8 cellular contexts compared by ENCODE assay signal in genomic region chr2:201257941-201258665, GRCh38. TPM values are rescaled to one million over a fixed set of nuclear protein-coding genes. Genes with fewer than 3 reads are reported as not detected.
DNase-seq lines count a peak whose midpoint lies in the region; ATAC-seq lines count a peak whose summit lies in the region.

No MANE protein-coding gene starts in this region.

- no peaks in the 10 kb centered on the region for H3K9me3 Mint-ChIP-seq in activated CD4-positive, alpha-beta memory T cell treated with anti-CD3 and anti-CD28 coated beads for 36 hours

- POLR2A ChIA-PET in activated CD4-positive, alpha-beta memory T cell treated with anti-CD3 and anti-CD28 coated beads for 36 hours (lab: Charles Lee), result interaction anchor here (0.6 to 9.8 kb wide), 3 partner anchors 7 to 75 kb away, joined by 3 to 96 read pairs (median 3); partner anchors contain the start of gene CASP10

- H3K36me3 ChIP-seq in mesodermal cell (ENCODE audit: control insufficient read depth, insufficient read depth, low read length), result no peaks in the 10 kb centered on the region

- 18 to 27% methylated on average over 6 of the region's 11 CpGs for WGBS in mesodermal cell (ENCODE audit: insufficient coverage in 2 of 2), 2 experiments

- intact Hi-C loops in activated CD4-positive, alpha-beta memory T cell treated with anti-CD3 and anti-CD28 coated beads for 36 hours (cut with micrococcal nuclease), result loop anchor here (1.0 to 10.0 kb wide), 8 partner anchors 22 to 553 kb away; partner anchors contain the start of genes CASP10, NIF3L1, PPIL3 and STRADB

- H3K4me1 ChIP-seq in mesodermal cell (ENCODE audit: control insufficient read depth, insufficient read depth, low read length, poor library complexity, severe bottlenecking), result peaks cover 11% of the 10 kb centered on the region

- peak overlapping the region; percentile 98 for H3K27ac Mint-ChIP-seq in activated CD4-positive, alpha-beta memory T cell treated with anti-CD3 and anti-CD28 coated beads for 36 hours

- H3K9me3 ChIP-seq in mesodermal cell (ENCODE audit: control insufficient read depth, low read length), result no peaks in the 10 kb centered on the region

- peak overlapping the region; percentile 85 for H3K4me3 Mint-ChIP-seq in activated CD4-positive, alpha-beta memory T cell treated with anti-CD3 and anti-CD28 coated beads for 36 hours

- DNase-seq in NCI-H226, result peak; percentile 77
- peak; percentile 96 for DNase-seq in activated CD4-positive, alpha-beta memory T cell treated with anti-CD3 and anti-CD28 coated beads for 36 hours
- DNase-seq in effector CD4-positive, alpha-beta T cell, result peak; percentile 92
- DNase-seq in stimulated activated CD8-positive, alpha-beta memory T cell treated with anti-CD3 and anti-CD28 coated beads, Interleukin-2, amount 100 ng/mL, for 48 hours (ENCODE audit: low read depth in 2 of 2), result peak; percentile 77 to 83
- no peak for DNase-seq in DMS114 treated with DMSO at 0.1 percent for 48 hours (lab: John Stamatoyannopoulos, UW; ENCODE audit: unreplicated experiment)

- ATAC-seq in GM18499 (IDR thresholded peaks at IDR 0.05; ENCODE audit: insufficient read depth, unreplicated experiment), result peak; percentile 36
- peak; percentile 73 for ATAC-seq in HG02885 (IDR thresholded peaks at IDR 0.05; ENCODE audit: poor library complexity, unreplicated experiment)

- H3K27ac ChIP-seq in mesodermal cell (ENCODE audit: low read depth, low read length, severe bottlenecking), result peak overlapping the region; percentile 95

- H3K4me1 Mint-ChIP-seq in activated CD4-positive, alpha-beta memory T cell treated with anti-CD3 and anti-CD28 coated beads for 36 hours (ENCODE audit: low read depth), result peaks cover 66% of the 10 kb centered on the region

- CTCF ChIA-PET in activated CD4-positive, alpha-beta memory T cell treated with anti-CD3 and anti-CD28 coated beads for 36 hours (lab: Charles Lee), result interaction anchor here (1.8 to 3.4 kb wide), 2 partner anchors 21 to 25 kb away, joined by 7 to 30 read pairs; no protein-coding TSS in a partner anchor

- H3K27me3 Mint-ChIP-seq in activated CD4-positive, alpha-beta memory T cell treated with anti-CD3 and anti-CD28 coated beads for 36 hours, result no peaks in the 10 kb centered on the region

- H3K36me3 Mint-ChIP-seq in activated CD4-positive, alpha-beta memory T cell treated with anti-CD3 and anti-CD28 coated beads for 36 hours, result peaks cover 30% of the 10 kb centered on the region

- H3K4me3 ChIP-seq in mesodermal cell (ENCODE audit: extremely low read depth, insufficient read depth, low read length, poor library complexity, severe bottlenecking), result peak overlapping the region; percentile 54

RNA-seq across cellular contexts. Expression of gene CASP8, which starts 2.2 kb away (rescaled TPM):
- total RNA-seq in activated CD4-positive, alpha-beta memory T cell treated with anti-CD3 and anti-CD28 coated beads for 36 hours, result 10 to 100 TPM; 55.9 to 56.3 TPM
- polyA plus RNA-seq in mesodermal cell (2013, experiment 1 of 2), result 7.9 TPM
- 8.0 TPM for polyA plus RNA-seq in mesodermal cell (2013, experiment 2 of 2)
